In genomic region chr12:76555797-76556196, GRCh38 we compare ENCODE assay signal across 17 cellular contexts. TPM values are rescaled to one million over a fixed set of nuclear protein-coding genes. Genes with fewer than 3 reads are reported as not detected.
DNase-seq lines count a peak whose midpoint lies in the region; ATAC-seq lines count a peak whose summit lies in the region.
"Had no signal": no experiment of that assay in that cellular context is flagged by ENCODE, and none has a peak within 500 bp of the region (broad histone marks: within the 10 kb centered on the region; RNA-seq: fewer than 3 reads in every experiment).

No MANE protein-coding gene starts in this region.

- POLR2A ChIA-PET in CD8-positive, alpha-beta memory T cell (lab: Charles Lee), result no interaction called here
- POLR2A ChIA-PET in T-cell (lab: Charles Lee), result interaction anchor here in 1 of 2 donors (0.5 to 0.8 kb wide), 3 partner anchors 53 to 224 kb away, joined by 3 to 6 read pairs (median 3); no protein-coding TSS in a partner anchor

- H3K4me1 ChIP-seq in ACC112 (ENCODE audit: control insufficient read depth, insufficient read depth, low read length, unreplicated experiment), result peaks cover 35% of the 10 kb centered on the region
- H3K4me1 ChIP-seq in CD8-positive, alpha-beta memory T cell (ENCODE audit: insufficient read depth, low read length), result peaks cover 77% of the 10 kb centered on the region

- peaks cover 0 to 3% of the 10 kb centered on the region in 2 donors for H3K27me3 Mint-ChIP-seq in CD8-positive, alpha-beta memory T cell
- H3K27me3 Mint-ChIP-seq in T-cell (no peaks in the 10 kb centered on the region), immature natural killer cell (ENCODE audit: low read depth in 3 of 3) (peaks cover 5 to 14% (median 7%) of the 10 kb centered on the region in 3 donors)

- no peak overlapping the region for H2AFZ ChIP-seq in ACC112 (ENCODE audit: low read length, unreplicated experiment)
- H2AFZ ChIP-seq: GM23248 had no signal

- peak overlapping the region in 6 of 8 donors; percentile 0 to 78 (median 32) for H3K27ac Mint-ChIP-seq in CD8-positive, alpha-beta memory T cell
- peak overlapping the region; percentile 7 to 29 for H3K27ac Mint-ChIP-seq in T-cell
- H3K27ac Mint-ChIP-seq in immature natural killer cell, result peak overlapping the region in 5 of 6 donors; percentile 3 to 82 (median 4)

- no peaks in the 10 kb centered on the region for H3K9me3 ChIP-seq in CD8-positive, alpha-beta memory T cell (ENCODE audit: low read length)

- ATAC-seq in T-cell (replicated peaks in 1 of 4), result no peak
- ATAC-seq in HG03108 (IDR thresholded peaks at IDR 0.05; ENCODE audit: unreplicated experiment), result no peak
- ATAC-seq: activated CD4-positive, CD25-positive, alpha-beta regulatory T cell treated with anti-CD3 and anti-CD28 coated beads, Interleukin-2, amount 50 U/mL, for 24 hours had no signal

- 0 out of 2 replicates have a peak overlapping the region, but pooled peaks have one; percentile 15 for H3K4me3 ChIP-seq in ACC112 (ENCODE audit: low read depth, low read length)
- H3K4me3 ChIP-seq in CD8-positive, alpha-beta memory T cell (ENCODE audit: low read length), result no peak overlapping the region
- H3K4me3 ChIP-seq: GM23248 had no signal

- no peak overlapping the region for H3K27ac ChIP-seq in ACC112 (ENCODE audit: low read depth, low read length)
- H3K27ac ChIP-seq in CD8-positive, alpha-beta memory T cell (ENCODE audit: low read depth, low read length), result no peak overlapping the region
- H3K27ac ChIP-seq: GM23248 had no signal

- peaks cover 0 to 26% (median 4%) of the 10 kb centered on the region in 3 donors for H3K36me3 Mint-ChIP-seq in CD8-positive, alpha-beta memory T cell
- H3K36me3 Mint-ChIP-seq in T-cell (peaks cover 9% of the 10 kb centered on the region), immature natural killer cell (no peaks in the 10 kb centered on the region)

- peak overlapping the region in 6 of 7 donors; percentile 9 to 50 (median 17) for H3K4me3 Mint-ChIP-seq in CD8-positive, alpha-beta memory T cell
- H3K4me3 Mint-ChIP-seq in T-cell (peak overlapping the region in 1 of 3 donors; percentile 93), immature natural killer cell (peak overlapping the region in 3 of 5 donors; percentile 7 to 70 (median 43))

- H3K9me3 Mint-ChIP-seq in CD8-positive, alpha-beta memory T cell, result no peaks in the 10 kb centered on the region
- no peaks in the 10 kb centered on the region for H3K9me3 Mint-ChIP-seq in T-cell
- H3K9me3 Mint-ChIP-seq in immature natural killer cell, result no peaks in the 10 kb centered on the region

- CTCF ChIA-PET in CD8-positive, alpha-beta memory T cell (lab: Charles Lee), result interaction anchor here (1.7 kb wide), 1 partner anchor 13 kb away, joined by 5 read pairs; no protein-coding TSS in a partner anchor
- CTCF ChIA-PET in T-cell (lab: Charles Lee), result no interaction called here

- no peaks in the 10 kb centered on the region for H3K27me3 ChIP-seq in ACC112 (ENCODE audit: insufficient read depth, low read length)
- H3K27me3 ChIP-seq in CD8-positive, alpha-beta memory T cell (ENCODE audit: insufficient read depth, low read length, poor library complexity, severe bottlenecking), result no peaks in the 10 kb centered on the region

- no peak for DNase-seq in CD8-positive, alpha-beta memory T cell
- DNase-seq in T-cell (no peak), immature natural killer cell (no peak), AML-193 (lab: John Stamatoyannopoulos, UW) (no peak), DMS153 treated with DMSO at 0.1 percent for 48 hours (lab: John Stamatoyannopoulos, UW; ENCODE audit: unreplicated experiment) (no peak)
- no peak for DNase-seq in activated CD4-positive, alpha-beta T cell treated with anti-CD3 and anti-CD28 coated beads, Interleukin-2, amount 50 U/mL, for 1 hour
- DNase-seq: amniotic stem cell; COR-L47; MM.1S; occipital lobe; retina; SHP77 treated with DMSO at 0.1 percent for 48 hours; stimulated activated CD4-positive, alpha-beta T cell treated with anti-CD3 and anti-CD28 coated beads, Interleukin-12 subunit alpha, Interleukin-12 subunit beta, amount 100 ng/mL, for 4 hours had no signal

- H3K4me1 Mint-ChIP-seq in CD8-positive, alpha-beta memory T cell, result peaks cover 58 to 85% (median 74%) of the 10 kb centered on the region in 3 donors
- H3K4me1 Mint-ChIP-seq in T-cell, result peaks cover 73 to 76% (median 76%) of the 10 kb centered on the region in 3 donors
- H3K4me1 Mint-ChIP-seq in immature natural killer cell, result peaks cover 64 to 81% of the 10 kb centered on the region in 2 donors

- no peaks in the 10 kb centered on the region for H3K36me3 ChIP-seq in ACC112 (ENCODE audit: insufficient read depth, low read length)
- no peaks in the 10 kb centered on the region for H3K36me3 ChIP-seq in CD8-positive, alpha-beta memory T cell (ENCODE audit: insufficient read depth, low read length)

- peaks cover 83% of the 10 kb centered on the region for H3K79me2 ChIP-seq in ACC112 (ENCODE audit: control insufficient read depth, insufficient read depth, low read length, unreplicated experiment)

RNA-seq across cellular contexts. Expression of gene OSBPL8, which starts 3.8 kb away (rescaled TPM):
- total RNA-seq in CD8-positive, alpha-beta memory T cell, result 10 to 100 TPM; 87.3 to 90.7 TPM
- polyA plus RNA-seq in CD8-positive, alpha-beta memory T cell, result 113 TPM
- 100 to 1,000 TPM; 122 to 152 (median 130) TPM for total RNA-seq in T-cell
- 100 to 1,000 TPM; 109 to 161 (median 140) TPM for polyA plus RNA-seq in immature natural killer cell
